Comparison of ENCODE assay signal across 8 cellular contexts in genomic region chr3:157176108-157176507, GRCh38. TPM values are rescaled to one million over a fixed set of nuclear protein-coding genes. Genes with fewer than 3 reads are reported as not detected.
A peak's percentile ranks its signal among the peaks of the same experiment; 100 is the strongest.
DNase-seq lines count a peak whose midpoint lies in the region; ATAC-seq, FAIRE-seq and TF ChIP-seq lines count a peak whose summit lies in the region.

No MANE protein-coding gene starts in this region.

- TF ChIP-seq CTCF in adrenal gland (IDR thresholded peaks at IDR 0.05): no peak
- no peak for TF ChIP-seq CTCF in HepG2 (CRISPR knock-in tag; IDR thresholded peaks at IDR 0.05)
- no peak for TF ChIP-seq CTCF in transverse colon (IDR thresholded peaks at IDR 0.05)

- peaks cover 25% of the 10 kb centered on the region for H3K4me1 Mint-ChIP-seq in activated naive CD4-positive, alpha-beta T cell treated with anti-CD3 and anti-CD28 coated beads for 36 hours (ENCODE audit: low read depth)

- POLR2A ChIA-PET in HepG2 (lab: Yijun Ruan, JAX): interaction anchor here (1.4 to 7.5 kb wide), 10 partner anchors 13 to 621 kb away, joined by 4 to 484 read pairs (median 14); partner anchors contain the start of genes CCNL1, SSR3 and TIPARP

- H2AFZ ChIP-seq in HepG2 (ENCODE audit: low read length): no peak overlapping the region

- no peak for ATAC-seq in HepG2
- ATAC-seq in GM18867 (IDR thresholded peaks at IDR 0.05; ENCODE audit: unreplicated experiment): no peak

- H3K36me3 ChIP-seq in adrenal gland (replicated peaks in 1 of 2): no peaks in the 10 kb centered on the region
- no peaks in the 10 kb centered on the region for H3K36me3 ChIP-seq in HepG2 (replicated peaks in 1 of 2; ENCODE audit: control insufficient read depth in 1 of 2, insufficient read depth in 2 of 2, low read length in 2 of 2)
- H3K36me3 ChIP-seq in transverse colon: no peaks in the 10 kb centered on the region

- DNase-seq in activated naive CD4-positive, alpha-beta T cell treated with anti-CD3 and anti-CD28 coated beads for 36 hours: no peak
- no peak for DNase-seq in activated naive CD4-positive, alpha-beta T cell treated with Interleukin-2 at 50 U/mL for 16 hours
- DNase-seq in adrenal gland: no peak
- DNase-seq in HepG2 (ENCODE audit: low spot score): no peak
- no peak for DNase-seq in transverse colon
- DNase-seq in NCI-H1694 (lab: John Stamatoyannopoulos, UW): no peak
- DNase-seq in stimulated activated CD4-positive, alpha-beta T cell treated with anti-CD3 and anti-CD28 coated beads, Interleukin-15, amount 100 ng/mL, for 24 hours: no peak

- in situ Hi-C loops in HepG2 (cut with HindIII; ENCODE audit: extremely low pct_ligation_motif_present, low pct_unique_long_range_greater_than_20kb) (no loop called here), transverse colon (cut with MboI; ENCODE audit: low pct_ligation_motif_present in 1 of 4, low pct_unique_long_range_greater_than_20kb in 1 of 4, low sequenced_read_pairs in 3 of 4) (no loop called here)

- peak overlapping the region; percentile 84 for H3K4me2 ChIP-seq in HepG2 (ENCODE audit: low read depth, low read length)

- H3K36me3 Mint-ChIP-seq in activated naive CD4-positive, alpha-beta T cell treated with anti-CD3 and anti-CD28 coated beads for 36 hours (ENCODE audit: low read depth): peaks cover 41% of the 10 kb centered on the region

- H3K9ac ChIP-seq in HepG2 (ENCODE audit: insufficient read depth, low read depth, low read length): peak overlapping the region; percentile 81

- no peaks in the 10 kb centered on the region for H3K27me3 Mint-ChIP-seq in activated naive CD4-positive, alpha-beta T cell treated with anti-CD3 and anti-CD28 coated beads for 36 hours (ENCODE audit: low read depth)

- H3K4me3 ChIP-seq in adrenal gland (peak overlapping the region in 3 of 4 donors; percentile 57 to 89 (median 69)), HepG2 (replicated peaks in 1 of 3; ENCODE audit: insufficient read depth in 1 of 3, low read depth in 2 of 3, low read length in 3 of 3) (peak overlapping the region; percentile 74 to 88 (median 74)), transverse colon (peak overlapping the region; percentile 23 to 67 (median 54))

- 38 to 49% (median 43%) methylated on average over 2 of the region's 2 CpGs for WGBS in adrenal gland, 4 donors
- WGBS in HepG2 (ENCODE audit: low lambda C conversion rate): 37% methylated on average over 2 of the region's 2 CpGs
- WGBS in transverse colon (ENCODE audit: low coverage in 1 of 2), 2 donors: 35 to 51% methylated on average over 2 of the region's 2 CpGs

- TF ChIP-seq EP300 in HepG2 (IDR thresholded peaks at IDR 0.05; ENCODE audit: low read depth in 2 of 2, low read length in 2 of 2) (no peak), HepG2 (CRISPR knock-in tag; IDR thresholded peaks at IDR 0.05; ENCODE audit: borderline replicate concordance) (no peak), transverse colon (IDR thresholded peaks at IDR 0.05; ENCODE audit: low read depth) (no peak)

- FAIRE-seq in HepG2 (lab: Jason Lieb, UNC): peak; percentile 46

- no peaks in the 10 kb centered on the region for H3K27me3 ChIP-seq in adrenal gland
- no peaks in the 10 kb centered on the region; a peak in 1 of 5 replicates for H3K27me3 ChIP-seq in HepG2 (ENCODE audit: control insufficient read depth in 1 of 2, insufficient read depth in 2 of 2, low read length in 2 of 2)
- H3K27me3 ChIP-seq in transverse colon: no peaks in the 10 kb centered on the region

- no TSS peak for BruUV-seq in HepG2 (replicated peaks; lab: Mats Ljungman, UMichigan)

- intact Hi-C loops in activated naive CD4-positive, alpha-beta T cell treated with anti-CD3 and anti-CD28 coated beads for 36 hours (cut with micrococcal nuclease): loop anchor here (10.0 kb wide), 1 partner anchor 1499 kb away; the partner anchor contains the start of gene LXN
- intact Hi-C loops in adrenal gland (cut with DNase I): no loop called here
- intact Hi-C loops in HepG2 (cut with micrococcal nuclease; ENCODE audit: unreplicated experiment): loop anchor here (1.0 kb wide), 1 partner anchor 25 kb away; no protein-coding TSS in a partner anchor
- intact Hi-C loops in transverse colon (cut with DNase I; ENCODE audit: low total_unique reads): no loop called here

- H3K9me3 ChIP-seq in adrenal gland (replicated peaks in 1 of 3) (no peaks in the 10 kb centered on the region), HepG2 (ENCODE audit: low read length) (no peaks in the 10 kb centered on the region), transverse colon (no peaks in the 10 kb centered on the region)

- peak overlapping the region; percentile 95 for H3K27ac Mint-ChIP-seq in activated naive CD4-positive, alpha-beta T cell treated with anti-CD3 and anti-CD28 coated beads for 36 hours

- peak overlapping the region; percentile 85 for H3K4me3 Mint-ChIP-seq in activated naive CD4-positive, alpha-beta T cell treated with anti-CD3 and anti-CD28 coated beads for 36 hours

- TF ChIP-seq POLR2A in adrenal gland (IDR thresholded peaks at IDR 0.05) (no peak), HepG2 (IDR thresholded peaks at IDR 0.05; ENCODE audit: insufficient read depth in 1 of 2, low read depth in 2 of 2, low read length in 2 of 2) (no peak), transverse colon (IDR thresholded peaks at IDR 0.05) (no peak)

- TF ChIP-seq RAD21 in HepG2 (CRISPR knock-in tag; IDR thresholded peaks at IDR 0.05): no peak

- CTCF ChIA-PET in activated naive CD4-positive, alpha-beta T cell treated with anti-CD3 and anti-CD28 coated beads for 36 hours (lab: Charles Lee): interaction anchor here (0.7 to 4.4 kb wide), 6 partner anchors 14 to 64 kb away, joined by 3 to 44 read pairs (median 6); partner anchors contain the start of gene CCNL1
- CTCF ChIA-PET in HepG2 (lab: Yijun Ruan, JAX; ENCODE audit: low intra/inter-chr PET ratio, low total read pairs): no interaction called here

- H3K4me1 ChIP-seq in adrenal gland (replicated peaks in 1 of 2) (peaks cover 6 to 21% of the 10 kb centered on the region in 2 donors), HepG2 (ENCODE audit: insufficient read depth, low read length) (peaks cover 35% of the 10 kb centered on the region), transverse colon (peaks cover 10 to 26% (median 18%) of the 10 kb centered on the region in 4 donors)

- peaks cover 10% of the 10 kb centered on the region for H3K79me2 ChIP-seq in HepG2 (ENCODE audit: insufficient read depth, low read length)

- H4K20me1 ChIP-seq in HepG2 (ENCODE audit: insufficient read depth, low read length): no peaks in the 10 kb centered on the region

- H3K9me3 Mint-ChIP-seq in activated naive CD4-positive, alpha-beta T cell treated with anti-CD3 and anti-CD28 coated beads for 36 hours: peaks cover 3% of the 10 kb centered on the region

- H3K27ac ChIP-seq in adrenal gland: peak overlapping the region in 4 of 5 donors; percentile 96 to 100 (median 98)
- H3K27ac ChIP-seq in HepG2 (ENCODE audit: extremely low read length, insufficient read depth, low read length): peak overlapping the region; percentile 85
- peak overlapping the region; percentile 95 to 98 (median 96) for H3K27ac ChIP-seq in transverse colon

TF ChIP-seq in HepG2, 621 proteins besides CTCF, POLR2A, EP300 and RAD21:
- TF ChIP-seq FLYWCH1 (CRISPR knock-in tag; IDR thresholded peaks at IDR 0.05) (no peak), RFX1 (IDR thresholded peaks at IDR 0.05) (no peak), ZNF263 (CRISPR knock-in tag; IDR thresholded peaks at IDR 0.05) (peak; percentile 64), KMT2B (CRISPR knock-in tag; IDR thresholded peaks at IDR 0.05) (no peak), ZNF652 (CRISPR knock-in tag; IDR thresholded peaks at IDR 0.05; ENCODE audit: borderline replicate concordance, low read depth) (peak; percentile 3; the same call in 1 of the 2 replicates)

RNA-seq across cellular contexts. Expression of gene CCNL1, which starts 16.2 kb away (rescaled TPM):
- 100 to 1,000 TPM; 206 to 214 TPM for total RNA-seq in activated naive CD4-positive, alpha-beta T cell treated with anti-CD3 and anti-CD28 coated beads for 36 hours
- total RNA-seq in adrenal gland (100 to 1,000 TPM in 4 of 8 donors, 10 to 100 TPM in 4; 50.1 to 223 (median 96.7) TPM), HepG2 (2016; rRNA removed; fragmentation: Illumina TruSeq; extraction: Trizol) (23.5 and 151 TPM in 2 replicates), transverse colon (100 to 1,000 TPM; 288 to 422 (median 308) TPM)
- polyA plus RNA-seq in adrenal gland (100 to 1,000 TPM in 1 of 3 donors, 10 to 100 TPM in 2; 67.0 to 200 (median 97.9) TPM), HepG2 (2011; rRNA removed) (303 and 309 TPM in 2 replicates)
- total RNA-seq in HepG2 (2016; cell fraction: cytosol; rRNA removed; fragmentation: Illumina TruSeq; extraction: Trizol; ENCODE audit: low read depth): 18.9 and 19.9 TPM in 2 replicates
- 22.0 and 151 TPM in 2 replicates for total RNA-seq in HepG2 (2016; cell fraction: insoluble cytoplasmic fraction; rRNA removed; fragmentation: Illumina TruSeq; extraction: Trizol)
- total RNA-seq in HepG2 (2016; cell fraction: membrane; rRNA removed; fragmentation: Illumina TruSeq; extraction: Trizol): 19.5 and 22.9 TPM in 2 replicates
- 552 TPM in 2 replicates for total RNA-seq in HepG2 (2016; cell fraction: nucleus; rRNA removed; fragmentation: Illumina TruSeq; extraction: Trizol)
- polyA plus RNA-seq in HepG2 (2011; cell fraction: cytosol; rRNA removed): 35.9 and 39.3 TPM in 2 replicates
- polyA plus RNA-seq in HepG2 (2011; cell fraction: nucleus; rRNA removed): 1,033 and 1,155 TPM in 2 replicates
- 118 and 121 TPM in 2 replicates for polyA plus RNA-seq in HepG2 (2012)
- polyA plus RNA-seq in HepG2 (2016; cell fraction: cytosol; fragmentation: Illumina TruSeq; extraction: Trizol; ENCODE audit: low read depth): 4.9 and 6.1 TPM in 2 replicates
- 26.1 and 28.4 TPM in 2 replicates for polyA plus RNA-seq in HepG2 (2016; cell fraction: insoluble cytoplasmic fraction; fragmentation: Illumina TruSeq; extraction: Trizol; ENCODE audit: low read depth)
- polyA plus RNA-seq in HepG2 (2016; cell fraction: membrane; fragmentation: Illumina TruSeq; extraction: Trizol; ENCODE audit: low read depth): 6.6 and 9.0 TPM in 2 replicates
- 607 and 612 TPM in 2 replicates for polyA plus RNA-seq in HepG2 (2016; cell fraction: nucleus; fragmentation: Illumina TruSeq; extraction: Trizol; ENCODE audit: insufficient read depth, low read depth)
- polyA minus RNA-seq in HepG2 (2011; rRNA and poly(A)+ RNA removed; ENCODE audit: low replicate concordance): 138 and 193 TPM in 2 replicates
- polyA minus RNA-seq in HepG2 (2011; cell fraction: cytosol; rRNA and poly(A)+ RNA removed): 30.6 and 49.5 TPM in 2 replicates
- 1,410 and 1,557 TPM in 2 replicates for polyA minus RNA-seq in HepG2 (2011; cell fraction: nucleus; rRNA and poly(A)+ RNA removed)

Comparison
In these comparisons a context has a peak if more than half of its experiments do, and no peak if none do; other contexts are left out.
1. intact Hi-C loops: an anchor here in activated naive CD4-positive, alpha-beta T cell treated with anti-CD3 and anti-CD28 coated beads for 36 hours (10.0 kb wide) and HepG2 (1.0 kb wide); none called in adrenal gland and transverse colon.